19 cellular contexts compared by ENCODE assay signal in the genomic region with DNA sequence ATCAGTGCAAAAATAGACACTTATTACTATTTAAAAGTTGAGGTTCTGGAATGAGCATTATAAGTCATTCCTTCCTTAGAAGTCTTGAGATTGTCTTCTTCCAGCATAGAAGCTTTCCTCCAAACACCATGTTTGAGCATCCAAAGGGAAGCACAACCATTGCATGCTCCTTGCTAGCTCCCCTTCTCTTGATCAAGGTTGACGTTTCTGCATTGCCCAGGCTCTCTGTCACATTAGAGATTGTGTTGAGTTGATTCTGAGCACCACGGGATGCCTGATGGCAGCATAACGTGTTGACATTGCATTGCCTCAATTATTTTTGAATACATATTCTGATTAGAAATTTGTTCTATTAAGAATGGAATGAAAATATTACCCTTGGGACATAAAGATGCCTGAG.
DNase-seq lines count a peak whose midpoint lies in the region; ATAC-seq and TF ChIP-seq lines count a peak whose summit lies in the region.
"Had no signal": no experiment of that assay in that cellular context is flagged by ENCODE, and none has a peak within 500 bp of the region (broad histone marks: within the 10 kb centered on the region; RNA-seq: fewer than 3 reads in every experiment).

No MANE protein-coding gene starts in this region.

- POLR2A ChIA-PET in MCF 10A (lab: Yijun Ruan, JAX), result interaction anchor here (0.5 kb wide), 1 partner anchor 502 kb away, joined by 3 read pairs; no protein-coding TSS in a partner anchor
- POLR2A ChIA-PET in WTC11 (lab: Charles Lee), result no interaction called here

- no peak overlapping the region for H3K4me3 Mint-ChIP-seq in MCF 10A (ENCODE audit: unreplicated experiment)
- H3K4me3 Mint-ChIP-seq in WTC11, result no peak overlapping the region
- H3K4me3 Mint-ChIP-seq: B cell; CD4-positive, alpha-beta T cell; CD8-positive, alpha-beta T cell had no signal

- TF ChIP-seq CTCF in MCF 10A (IDR thresholded peaks at IDR 0.05; ENCODE audit: unreplicated experiment) (no peak), mammary epithelial cell (conservative IDR thresholded peaks at IDR 0.05 in 1 of 2, IDR thresholded peaks at IDR 0.05 in 1 of 2; ENCODE audit: extremely low read depth in 1 of 2, insufficient read depth in 1 of 2, low read depth in 1 of 2, low read length in 2 of 2) (no peak), WTC11 (IDR thresholded peaks at IDR 0.05) (no peak), GM20000 (IDR thresholded peaks at IDR 0.05; ENCODE audit: extremely low read depth, missing control alignments) (no peak)

- no peaks in the 10 kb centered on the region for H3K4me1 ChIP-seq in mammary epithelial cell (ENCODE audit: insufficient read depth, low read length)
- H3K4me1 ChIP-seq: A549, Caco-2 had no signal

- H3K36me3 Mint-ChIP-seq in MCF 10A (ENCODE audit: insufficient read depth, unreplicated experiment) (peaks cover 3% of the 10 kb centered on the region), WTC11 (0 out of 2 replicates have a peak, but pooled peaks cover under 1% of the 10 kb centered on the region)
- H3K36me3 Mint-ChIP-seq: CD8-positive, alpha-beta T cell had no signal

- no peak overlapping the region for H3K27ac Mint-ChIP-seq in MCF 10A (ENCODE audit: low read depth, unreplicated experiment)
- peak overlapping the region; percentile 20; the same call in 1 of the 2 replicates for H3K27ac Mint-ChIP-seq in WTC11
- H3K27ac Mint-ChIP-seq: B cell; CD4-positive, alpha-beta T cell; CD8-positive, alpha-beta T cell had no signal

- intact Hi-C loops in MCF 10A (cut with micrococcal nuclease) (no loop called here), mammary epithelial cell (cut with micrococcal nuclease) (no loop called here)

- no peaks in the 10 kb centered on the region for H3K79me2 ChIP-seq in mammary epithelial cell (ENCODE audit: insufficient read depth, low read length)

- ATAC-seq in WTC11, result no peak
- ATAC-seq in HG02623 (IDR thresholded peaks at IDR 0.05; ENCODE audit: unreplicated experiment), result no peak
- ATAC-seq: A549; CD8-positive, alpha-beta T cell; GM12878 had no signal

- dilution Hi-C loops in mammary epithelial cell (cut with HindIII; ENCODE audit: low sequenced_read_pairs), result no loop called here

- H3K27me3 Mint-ChIP-seq in MCF 10A (ENCODE audit: insufficient read depth, unreplicated experiment) (no peaks in the 10 kb centered on the region), WTC11 (ENCODE audit: low read depth) (no peaks in the 10 kb centered on the region)
- H3K27me3 Mint-ChIP-seq: B cell; CD4-positive, alpha-beta T cell had no signal

- in situ Hi-C loops in mammary epithelial cell (cut with MboI; ENCODE audit: low sequenced_read_pairs in 2 of 2), result no loop called here

- no peaks in the 10 kb centered on the region for H3K27me3 ChIP-seq in mammary epithelial cell (ENCODE audit: insufficient read depth, low read length)
- H3K27me3 ChIP-seq: BLaER1 treated with 17β-estradiol and CSF1 and Interleukin-3, amounts not matched to agents 10 nM and 100 nM had no signal

- no peak overlapping the region for H2AFZ ChIP-seq in mammary epithelial cell (ENCODE audit: low read depth, low read length)

- no peaks in the 10 kb centered on the region for H3K9me3 ChIP-seq in mammary epithelial cell (replicated peaks; ENCODE audit: insufficient read depth, low read length)
- H3K9me3 ChIP-seq: A549; BLaER1 treated with 17β-estradiol and CSF1 and Interleukin-3, amounts not matched to agents 10 nM and 100 nM; Caco-2 had no signal

- BruUV-seq in MCF 10A (replicated peaks; lab: Mats Ljungman, UMichigan) (TSS peak; percentile 16), mammary epithelial cell (replicated peaks; lab: Mats Ljungman, UMichigan) (no TSS peak)

- H3K36me3 ChIP-seq in mammary epithelial cell (ENCODE audit: insufficient read depth, low read length), result peaks cover 3% of the 10 kb centered on the region

- no peaks in the 10 kb centered on the region for H3K9me3 Mint-ChIP-seq in MCF 10A (ENCODE audit: unreplicated experiment)
- H3K9me3 Mint-ChIP-seq in WTC11, result 0 out of 2 replicates have a peak, but pooled peaks cover under 1% of the 10 kb centered on the region
- H3K9me3 Mint-ChIP-seq: CD4-positive, alpha-beta T cell; CD8-positive, alpha-beta T cell had no signal

- H3K4me2 ChIP-seq in mammary epithelial cell (ENCODE audit: insufficient read depth, low read depth, low read length), result no peak overlapping the region
- H3K4me2 ChIP-seq: A549 had no signal

- H3K4me1 Mint-ChIP-seq in MCF 10A (ENCODE audit: insufficient read depth, unreplicated experiment) (no peaks in the 10 kb centered on the region), WTC11 (peaks cover 23% of the 10 kb centered on the region)
- H3K4me1 Mint-ChIP-seq: B cell had no signal

- H4K20me1 ChIP-seq in mammary epithelial cell (ENCODE audit: insufficient read depth, low read length), result no peaks in the 10 kb centered on the region
- H4K20me1 ChIP-seq: BLaER1 treated with 17β-estradiol and CSF1 and Interleukin-3, amounts not matched to agents 10 nM and 100 nM had no signal

- CTCF ChIA-PET in MCF 10A (lab: Yijun Ruan, JAX), result no interaction called here
- CTCF ChIA-PET in mammary epithelial cell (lab: Charles Lee; ENCODE audit: low non-redundant PET), result no interaction called here
- CTCF ChIA-PET in WTC11 (lab: Charles Lee), result no interaction called here

- H3K9ac ChIP-seq in mammary epithelial cell (ENCODE audit: insufficient read depth, low read length), result no peak overlapping the region
- H3K9ac ChIP-seq: BLaER1 treated with 17β-estradiol and CSF1 and Interleukin-3, amounts not matched to agents 10 nM and 100 nM had no signal

- H3K27ac ChIP-seq in mammary epithelial cell (ENCODE audit: insufficient read depth, low read depth, low read length), result no peak overlapping the region
- H3K27ac ChIP-seq: 22Rv1; A549; BLaER1 treated with 17β-estradiol and CSF1 and Interleukin-3, amounts not matched to agents 10 nM and 100 nM; C4-2B had no signal

- H3K4me3 ChIP-seq in mammary epithelial cell (replicated peaks in 1 of 3; ENCODE audit: insufficient read depth in 1 of 3, low read depth in 2 of 3, low read length in 3 of 3), result no peak overlapping the region
- H3K4me3 ChIP-seq: A549; BLaER1 treated with 17β-estradiol and CSF1 and Interleukin-3, amounts not matched to agents 10 nM and 100 nM; GM12878 had no signal

- WGBS in mammary epithelial cell (ENCODE audit: low coverage, missing lambda C conversion rate), result 80% methylated on average over 3 of the region's 3 CpGs

- no peak for DNase-seq in MCF 10A (ENCODE audit: unreplicated experiment)
- DNase-seq in mammary epithelial cell, result no peak
- no peak for DNase-seq in WTC11 (ENCODE audit: low spot score)
- peak; percentile 53 for DNase-seq in cerebellar cortex (ENCODE audit: low spot score)
- no peak for DNase-seq in GM20000 (ENCODE audit: low spot score)
- DNase-seq: AML-193; Caco-2; Calu3; CD4-positive, alpha-beta T cell; CD8-positive, alpha-beta T cell; DMS79 treated with DMSO at 0.1 percent for 48 hours; GDM1 had no signal

TF ChIP-seq in WTC11, 78 proteins besides CTCF, POLR2A, EP300 and RAD21:
- no peak for TF ChIP-seq ESRRA (CRISPR knock-in tag; IDR thresholded peaks at IDR 0.05; ENCODE audit: borderline replicate concordance)
- no peak for TF ChIP-seq ZNF232 (CRISPR knock-in tag; IDR thresholded peaks at IDR 0.05)
